ENCODE assay signal across 14 cellular contexts in genomic region chr7:155348806-155349205, GRCh38. TPM values are rescaled to one million over a fixed set of nuclear protein-coding genes. Genes with fewer than 3 reads are reported as not detected.
A peak's percentile ranks its signal among the peaks of the same experiment; 100 is the strongest.
DNase-seq lines count a peak whose midpoint lies in the region; ATAC-seq and TF ChIP-seq lines count a peak whose summit lies in the region.
"Had no signal": no experiment of that assay in that cellular context is flagged by ENCODE, and none has a peak within 500 bp of the region (broad histone marks: within the 10 kb centered on the region; RNA-seq: fewer than 3 reads in every experiment).

No MANE protein-coding gene starts in this region.

- H2AFZ ChIP-seq in SK-N-SH (ENCODE audit: low read depth) = no peak overlapping the region

- no peaks in the 10 kb centered on the region for H4K20me1 ChIP-seq in SK-N-SH (ENCODE audit: insufficient read depth)
- H4K20me1 ChIP-seq: BLaER1 treated with 17β-estradiol and CSF1 and Interleukin-3, amounts not matched to agents 10 nM and 100 nM had no signal

- WGBS in SK-N-SH (ENCODE audit: low lambda C conversion rate) = 33% methylated on average over 1 of the region's 2 CpGs
- 57% methylated on average over 2 of the region's 2 CpGs for WGBS in suprapubic skin

- no peak overlapping the region for H3K4me2 ChIP-seq in SK-N-SH

- intact Hi-C loops in lower lobe of right lung (cut with DNase I) (loop anchor here (10.0 kb wide), 1 partner anchor 154 kb away; no protein-coding TSS in a partner anchor), upper lobe of right lung (cut with DNase I) (loop anchor here (10.0 kb wide), 2 partner anchors 164 to 424 kb away; no protein-coding TSS in a partner anchor)

- H3K27ac ChIP-seq in SK-N-SH (ENCODE audit: low read depth in 2 of 2, low read length in 1 of 2) (no peak overlapping the region), lower lobe of right lung (no peak overlapping the region), suprapubic skin (no peak overlapping the region), upper lobe of right lung (no peak overlapping the region)
- H3K27ac ChIP-seq: BLaER1 treated with 17β-estradiol and CSF1 and Interleukin-3, amounts not matched to agents 10 nM and 100 nM had no signal

- CTCF ChIA-PET in SK-N-SH (lab: Yijun Ruan, JAX) = interaction anchor here (0.6 to 1.4 kb wide), 5 partner anchors 23 to 1070 kb away, joined by 3 read pairs; no protein-coding TSS in a partner anchor

- H3F3A ChIP-seq in SK-N-SH (replicated peaks; ENCODE audit: insufficient read depth) = no peaks in the 10 kb centered on the region

- no peaks in the 10 kb centered on the region for H3K79me2 ChIP-seq in SK-N-SH (ENCODE audit: insufficient read depth)

- no peaks in the 10 kb centered on the region for H3K9me2 ChIP-seq in SK-N-SH

- H3K27me3 ChIP-seq in SK-N-SH (ENCODE audit: insufficient read depth) (no peaks in the 10 kb centered on the region), lower lobe of right lung (ENCODE audit: low read depth) (peaks cover 30% of the 10 kb centered on the region), suprapubic skin (peaks cover 48% of the 10 kb centered on the region), upper lobe of right lung (peaks cover 11% of the 10 kb centered on the region)

- TF ChIP-seq EP300 in SK-N-SH (IDR thresholded peaks at IDR 0.05; ENCODE audit: borderline replicate concordance in 1 of 2, low read depth in 1 of 2, low read length in 1 of 2) (no peak), suprapubic skin (IDR thresholded peaks at IDR 0.05) (no peak)

- no peak for TF ChIP-seq POLR2A in suprapubic skin (IDR thresholded peaks at IDR 0.05)

- TF ChIP-seq RAD21 in SK-N-SH (IDR thresholded peaks at IDR 0.05; ENCODE audit: low read length) = no peak

- H3K9ac ChIP-seq in SK-N-SH = no peak overlapping the region

- H3K4me3 ChIP-seq in SK-N-SH (ENCODE audit: low read depth in 2 of 2, low read length in 1 of 2) (no peak overlapping the region), lower lobe of right lung (no peak overlapping the region), suprapubic skin (no peak overlapping the region), upper lobe of right lung (no peak overlapping the region)
- H3K4me3 ChIP-seq: BLaER1 treated with 17β-estradiol and CSF1 and Interleukin-3, amounts not matched to agents 10 nM and 100 nM had no signal

- no peaks in the 10 kb centered on the region for H3K36me3 ChIP-seq in SK-N-SH (replicated peaks in 1 of 2; ENCODE audit: control insufficient read depth in 1 of 2, insufficient read depth in 2 of 2, low read length in 1 of 2)
- no peaks in the 10 kb centered on the region for H3K36me3 ChIP-seq in lower lobe of right lung
- no peaks in the 10 kb centered on the region for H3K36me3 ChIP-seq in suprapubic skin
- no peaks in the 10 kb centered on the region for H3K36me3 ChIP-seq in upper lobe of right lung
- H3K36me3 ChIP-seq: BLaER1 treated with 17β-estradiol and CSF1 and Interleukin-3, amounts not matched to agents 10 nM and 100 nM had no signal

- POLR2A ChIA-PET in SK-N-SH (lab: Yijun Ruan, JAX) = no interaction called here

- TF ChIP-seq CTCF in SK-N-SH (IDR thresholded peaks at IDR 0.05) (no peak), lower lobe of right lung (IDR thresholded peaks at IDR 0.05) (no peak), suprapubic skin (IDR thresholded peaks at IDR 0.05) (no peak), upper lobe of right lung (IDR thresholded peaks at IDR 0.05) (no peak)

- DNase-seq in SK-N-SH (peak; percentile 41), NAMALWA (ENCODE audit: low spot score) (peak; percentile 26), lower lobe of right lung (peak; percentile 24), suprapubic skin (ENCODE audit: low spot score in 2 of 2) (peak; percentile 35 to 40), NCI-H69 (lab: John Stamatoyannopoulos, UW) (no peak), upper lobe of right lung (no peak)
- DNase-seq: 8988T; Calu3; CD8-positive, alpha-beta T cell; GOT3 had no signal

- H3K9me3 ChIP-seq in SK-N-SH (no peaks in the 10 kb centered on the region), lower lobe of right lung (no peaks in the 10 kb centered on the region), suprapubic skin (no peaks in the 10 kb centered on the region), upper lobe of right lung (no peaks in the 10 kb centered on the region)
- H3K9me3 ChIP-seq: BLaER1 treated with 17β-estradiol and CSF1 and Interleukin-3, amounts not matched to agents 10 nM and 100 nM had no signal

- ATAC-seq in SK-N-SH treated with all-trans-retinoic acid at 6 μM for 48 hours = no peak
- no peak for ATAC-seq in lower lobe of right lung
- no peak for ATAC-seq in HG02981 (IDR thresholded peaks at IDR 0.05; ENCODE audit: unreplicated experiment)
- ATAC-seq in upper lobe of right lung = no peak
- ATAC-seq: CD8-positive, alpha-beta T cell; HCT116 had no signal

- H3K4me1 ChIP-seq in SK-N-SH (ENCODE audit: control insufficient read depth in 1 of 2, insufficient read depth in 2 of 2, low read depth in 1 of 2, low read length in 1 of 2) (peaks cover 0 to 3% of the 10 kb centered on the region in 2 experiments; a peak in 1 of 4 replicates), lower lobe of right lung (no peaks in the 10 kb centered on the region), suprapubic skin (peaks cover 18% of the 10 kb centered on the region), upper lobe of right lung (no peaks in the 10 kb centered on the region)

TF ChIP-seq in SK-N-SH, 30 proteins besides CTCF, POLR2A, EP300 and RAD21:
- no peak for TF ChIP-seq RFX5 (IDR thresholded peaks at IDR 0.05; ENCODE audit: low read length)
- TF ChIP-seq USF1 (IDR thresholded peaks at IDR 0.05; ENCODE audit: borderline replicate concordance, low read depth) = no peak
- no peak for TF ChIP-seq IRF3 (IDR thresholded peaks at IDR 0.05; ENCODE audit: low read depth, low read length)
- TF ChIP-seq CHD2 (IDR thresholded peaks at IDR 0.05; ENCODE audit: low read length, partially characterized antibody) = no peak
- TF ChIP-seq TCF12 (IDR thresholded peaks at IDR 0.05) = no peak
- TF ChIP-seq MXI1 (IDR thresholded peaks at IDR 0.05; ENCODE audit: low read depth, low read length) = no peak
- no peak for TF ChIP-seq FOXJ3 (CRISPR knock-in tag; IDR thresholded peaks at IDR 0.05)
- no peak for TF ChIP-seq EZH2phosphoT487 (IDR thresholded peaks at IDR 0.05; ENCODE audit: borderline replicate concordance, low read depth)
- TF ChIP-seq FOXM1 (IDR thresholded peaks at IDR 0.05; ENCODE audit: low read depth) = no peak
- no peak for TF ChIP-seq RCOR1 (IDR thresholded peaks at IDR 0.05; ENCODE audit: low read length)
TF ChIP-seq in SK-N-SH: peak in this region for 0.

TF ChIP-seq in SK-N-SH treated with all-trans-retinoic acid at 6 μM for 48 hours, 23 proteins besides CTCF, POLR2A, EP300 and RAD21:
- TF ChIP-seq ZNF70 (CRISPR knock-in tag; IDR thresholded peaks at IDR 0.05) = no peak
- TF ChIP-seq ZFP3 (CRISPR knock-in tag; IDR thresholded peaks at IDR 0.05) = no peak
- no peak for TF ChIP-seq ISL1 (CRISPR knock-in tag; IDR thresholded peaks at IDR 0.05)
- TF ChIP-seq SNAI2 (CRISPR knock-in tag; IDR thresholded peaks at IDR 0.05) = no peak
- no peak for TF ChIP-seq TOX (CRISPR knock-in tag; IDR thresholded peaks at IDR 0.05; ENCODE audit: borderline replicate concordance)
- TF ChIP-seq OSR1 (CRISPR knock-in tag; IDR thresholded peaks at IDR 0.05) = no peak
- no peak for TF ChIP-seq ARNTL (CRISPR knock-in tag; IDR thresholded peaks at IDR 0.05; ENCODE audit: borderline replicate concordance, low read depth)
- no peak for TF ChIP-seq TCF4 (CRISPR knock-in tag; IDR thresholded peaks at IDR 0.05; ENCODE audit: borderline replicate concordance)

RNA-seq across cellular contexts. Expression of gene INSIG1, which starts 51.1 kb away (rescaled TPM):
- 6.4 and 6.6 TPM in 2 replicates for polyA plus RNA-seq in SK-N-SH (2012; rRNA removed)
- polyA plus RNA-seq in SK-N-SH (2012; cell fraction: cytosol; rRNA removed) = 7.3 and 7.9 TPM in 2 replicates
- 5.3 and 6.0 TPM in 2 replicates for polyA plus RNA-seq in SK-N-SH (2012; cell fraction: nucleus; rRNA removed)
- 70.9 TPM for total RNA-seq in lower lobe of right lung
- total RNA-seq in suprapubic skin = 100 to 1,000 TPM in 2 of 4 donors, 10 to 100 TPM in 2; 32.0 to 130 (median 95.3) TPM
- 90.7 TPM for total RNA-seq in upper lobe of right lung

Comparison
In these comparisons a context has a peak if more than half of its experiments do, and no peak if none do; other contexts are left out.
1. DNase-seq: peak in SK-N-SH (single experiment), NAMALWA (single experiment), lower lobe of right lung (single experiment) and suprapubic skin (2 of 2); none in NCI-H69 (single experiment) and upper lobe of right lung (single experiment).